13 cellular contexts compared by ENCODE assay signal in the genomic region with DNA sequence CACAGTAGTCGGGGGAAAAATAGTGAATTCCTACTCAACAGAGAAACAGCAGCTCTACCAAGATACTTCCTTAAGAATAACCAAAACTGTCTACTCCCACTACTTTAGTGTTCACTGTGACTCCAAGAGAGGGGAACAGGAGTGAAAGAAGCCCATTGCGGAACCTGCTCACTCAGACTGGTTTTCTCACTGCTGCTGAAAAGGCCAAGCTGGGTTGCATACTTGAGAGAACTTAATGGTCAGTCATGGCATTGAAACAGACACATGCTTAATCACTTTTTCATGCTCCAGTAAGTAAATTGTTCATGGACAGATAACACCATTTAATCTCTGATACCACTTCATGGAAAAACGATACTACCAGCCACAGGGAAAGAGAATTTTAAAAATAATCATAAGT. TPM values are rescaled to one million over a fixed set of nuclear protein-coding genes. Genes with fewer than 3 reads are reported as not detected.
A peak's percentile ranks its signal among the peaks of the same experiment; 100 is the strongest.
DNase-seq lines count a peak whose midpoint lies in the region; ATAC-seq and TF ChIP-seq lines count a peak whose summit lies in the region.
"Had no signal": no experiment of that assay in that cellular context is flagged by ENCODE, and none has a peak within 500 bp of the region (broad histone marks: within the 10 kb centered on the region; RNA-seq: fewer than 3 reads in every experiment).

No MANE protein-coding gene starts in this region.

- no peaks in the 10 kb centered on the region for H3K36me3 ChIP-seq in transverse colon
- H3K36me3 ChIP-seq: Peyer's patch had no signal

- no peak for ATAC-seq in HG03442 (IDR thresholded peaks at IDR 0.05; ENCODE audit: unreplicated experiment)
- ATAC-seq: stimulated activated effector memory CD8-positive, alpha-beta T cell treated with anti-CD3 and anti-CD28 coated beads, Interleukin-12 subunit alpha, Interleukin-12 subunit beta, amount 100 ng/mL, for 72 hours had no signal

- TF ChIP-seq EP300 in transverse colon (IDR thresholded peaks at IDR 0.05; ENCODE audit: low read depth): no peak

- intact Hi-C loops in transverse colon (cut with DNase I; ENCODE audit: low total_unique reads): no loop called here
- intact Hi-C loops in posterior vena cava (cut with DNase I): no loop called here

- H3K4me1 ChIP-seq in transverse colon: peaks cover 0 to 15% (median 4%) of the 10 kb centered on the region in 4 donors

- no peaks in the 10 kb centered on the region for H3K27me3 ChIP-seq in transverse colon
- H3K27me3 ChIP-seq: Peyer's patch had no signal

- peak overlapping the region; percentile 28 to 71 (median 62) for H3K27ac ChIP-seq in transverse colon

- WGBS in transverse colon (ENCODE audit: low coverage in 1 of 2), 2 donors: 80 to 100% methylated on average over 2 to 3 of the region's 3 CpGs

- TF ChIP-seq CTCF in cardiac fibroblast (IDR thresholded peaks at IDR 0.05; ENCODE audit: low read depth, low read length) (no peak), transverse colon (IDR thresholded peaks at IDR 0.05) (no peak)

- no peaks in the 10 kb centered on the region for H3K9me3 ChIP-seq in transverse colon
- H3K9me3 ChIP-seq: Peyer's patch had no signal

- no peak for TF ChIP-seq POLR2A in transverse colon (IDR thresholded peaks at IDR 0.05)

- in situ Hi-C loops in transverse colon (cut with MboI; ENCODE audit: low pct_ligation_motif_present in 1 of 4, low pct_unique_long_range_greater_than_20kb in 1 of 4, low sequenced_read_pairs in 3 of 4): no loop called here

- DNase-seq in NCI-H146 (lab: John Stamatoyannopoulos, UW) (peak; percentile 10), NCI-H146 treated with DMSO at 0.1 percent for 48 hours (lab: John Stamatoyannopoulos, UW; ENCODE audit: unreplicated experiment) (no peak), cardiac fibroblast (ENCODE audit: low read depth in 2 of 2) (peak; percentile 8 to 20), medulla oblongata (ENCODE audit: extremely low spot score) (peak; percentile 78), transverse colon (peak; percentile 10), posterior vena cava (ENCODE audit: low spot score) (no peak), NCI-H2081 (lab: John Stamatoyannopoulos, UW) (no peak)
- DNase-seq: 8988T, activated T-cell treated with anti-CD3 and anti-CD28 coated beads for 4 hours, amniotic stem cell, Peyer's patch had no signal

- H3K4me3 ChIP-seq in cardiac fibroblast (replicated peaks in 1 of 2; ENCODE audit: low read depth in 2 of 2, low read length in 2 of 2) (no peak overlapping the region), transverse colon (no peak overlapping the region)
- H3K4me3 ChIP-seq: Peyer's patch had no signal

RNA-seq across cellular contexts. Expression of gene SLC8A1, which starts 35.7 kb away (rescaled TPM):
- total RNA-seq in transverse colon: 10 to 100 TPM; 22.8 to 65.5 (median 42.0) TPM
- 100 to 1,000 TPM; 105 to 121 TPM for total RNA-seq in posterior vena cava

Comparison
In these comparisons a context has a peak if more than half of its experiments do, and no peak if none do; other contexts are left out.
1. DNase-seq: peak in NCI-H146 (single experiment), cardiac fibroblast (2 of 2), medulla oblongata (single experiment) and transverse colon (single experiment); none in NCI-H146 treated with DMSO at 0.1 percent for 48 hours (single experiment), posterior vena cava (single experiment) and NCI-H2081 (0 of 2).